ENCODE assay signal across 13 cellular contexts in genomic region chr2:47007826-47008225, GRCh38.
DNase-seq lines count a peak whose midpoint lies in the region; ATAC-seq, FAIRE-seq and TF ChIP-seq lines count a peak whose summit lies in the region.
"Had no signal": no experiment of that assay in that cellular context is flagged by ENCODE, and none has a peak within 500 bp of the region (broad histone marks: within the 10 kb centered on the region; RNA-seq: fewer than 3 reads in every experiment).

No MANE protein-coding gene starts in this region.

- no peak overlapping the region for H3K23ac ChIP-seq in trophoblast cell (ENCODE audit: low read length)

- CTCF ChIA-PET in HEK293 (lab: Yijun Ruan, JAX), result no interaction called here
- CTCF ChIA-PET in HepG2 (lab: Yijun Ruan, JAX; ENCODE audit: low intra/inter-chr PET ratio, low total read pairs), result no interaction called here

- peak overlapping the region in 4 of 5 experiments; percentile 37 to 83 (median 61) for H3K4me3 Mint-ChIP-seq in brain

- no peak overlapping the region for H3K18ac ChIP-seq in trophoblast cell (ENCODE audit: low read length)

- peaks cover 3% of the 10 kb centered on the region for H3K79me1 ChIP-seq in trophoblast cell (ENCODE audit: low read length)

- H4K12ac ChIP-seq in trophoblast cell (ENCODE audit: low read depth, low read length), result no peak overlapping the region

- H2BK120ac ChIP-seq in trophoblast cell (ENCODE audit: insufficient read depth, low read length, poor library complexity), result no peak overlapping the region

- no peaks in the 10 kb centered on the region for H3K9me3 Mint-ChIP-seq in brain

- H3K4ac ChIP-seq in trophoblast cell (ENCODE audit: low read depth, low read length), result no peak overlapping the region

- peaks cover 4% of the 10 kb centered on the region for H3K36me3 Mint-ChIP-seq in brain

- no peak overlapping the region for H2BK5ac ChIP-seq in trophoblast cell (ENCODE audit: low read depth, low read length, poor library complexity)

- peaks cover 0 to 21% of the 10 kb centered on the region in 2 experiments; a peak in 1 of 3 replicates for H3K36me3 ChIP-seq in HEK293 (ENCODE audit: control insufficient read depth in 2 of 2, insufficient read depth in 1 of 2, low read length in 2 of 2)
- H3K36me3 ChIP-seq in HepG2 (replicated peaks in 1 of 2; ENCODE audit: control insufficient read depth in 1 of 2, insufficient read depth in 2 of 2, low read length in 2 of 2), result peaks cover 14 to 29% of the 10 kb centered on the region in 2 experiments
- H3K36me3 ChIP-seq in skeletal muscle tissue (ENCODE audit: control insufficient read depth in 3 of 3, insufficient read depth in 3 of 3, low read length in 3 of 3), result peaks cover 14 to 24% (median 20%) of the 10 kb centered on the region in 3 donors
- H3K36me3 ChIP-seq in trophoblast cell (ENCODE audit: control insufficient read depth in 1 of 2, insufficient read depth in 2 of 2, low read length in 2 of 2), result peaks cover 45 to 49% of the 10 kb centered on the region in 2 experiments

- POLR2A ChIA-PET in HEK293 (lab: Yijun Ruan, JAX) (no interaction called here), HepG2 (lab: Yijun Ruan, JAX) (interaction anchor here (0.9 to 1.6 kb wide), 2 partner anchors 11 to 381 kb away, joined by 3 read pairs; no protein-coding TSS in a partner anchor)

- no peaks in the 10 kb centered on the region for H3K27me3 Mint-ChIP-seq in brain
- H3K27me3 Mint-ChIP-seq: progenitor cell of endocrine pancreas had no signal

- peak overlapping the region; percentile 95 to 100 (median 99) for H3K27ac Mint-ChIP-seq in brain
- H3K27ac Mint-ChIP-seq: progenitor cell of endocrine pancreas had no signal

- WGBS in HepG2 (ENCODE audit: low lambda C conversion rate), result 95% methylated on average over 5 of the region's 6 CpGs
- WGBS in trophoblast cell (ENCODE audit: extremely low coverage, insufficient coverage, insufficient read length), result no CpG with 5 or more reads among the region's 6 CpGs

- H2AK5ac ChIP-seq in trophoblast cell (ENCODE audit: low read length), result no peak overlapping the region

- no peak overlapping the region for H3K4me3 ChIP-seq in HEK293 (ENCODE audit: low read depth, low read length)
- H3K4me3 ChIP-seq in HepG2 (replicated peaks in 1 of 3; ENCODE audit: insufficient read depth in 1 of 3, low read depth in 2 of 3, low read length in 3 of 3), result no peak overlapping the region
- H3K4me3 ChIP-seq in skeletal muscle tissue (ENCODE audit: low read length in 3 of 3), result peak overlapping the region in 1 of 3 donors; percentile 45
- no peak overlapping the region for H3K4me3 ChIP-seq in trophoblast cell (ENCODE audit: low read depth, low read length)
- H3K4me3 ChIP-seq: GM12878 had no signal

- peaks cover 86% of the 10 kb centered on the region for H3K4me1 Mint-ChIP-seq in brain

- H3K4me1 ChIP-seq in HEK293 (ENCODE audit: control insufficient read depth, insufficient read depth, low read length) (no peaks in the 10 kb centered on the region), HepG2 (ENCODE audit: insufficient read depth, low read length) (peaks cover 28% of the 10 kb centered on the region), skeletal muscle tissue (ENCODE audit: control insufficient read depth in 3 of 3, insufficient read depth in 3 of 3, low read length in 3 of 3) (peaks cover 44 to 56% (median 52%) of the 10 kb centered on the region in 3 donors), trophoblast cell (ENCODE audit: control insufficient read depth in 1 of 2, insufficient read depth in 2 of 2, low read length in 2 of 2) (peaks cover 32 to 39% of the 10 kb centered on the region in 2 experiments)

- no peak overlapping the region for H3K14ac ChIP-seq in trophoblast cell (ENCODE audit: low read length)

- TF ChIP-seq POLR2A in HepG2 (IDR thresholded peaks at IDR 0.05; ENCODE audit: insufficient read depth in 1 of 2, low read depth in 2 of 2, low read length in 2 of 2), result no peak

- no peak overlapping the region for H2BK12ac ChIP-seq in trophoblast cell (ENCODE audit: low read length)

- no peaks in the 10 kb centered on the region for H4K20me1 ChIP-seq in HepG2 (ENCODE audit: insufficient read depth, low read length)

- no peak for FAIRE-seq in HepG2 (lab: Jason Lieb, UNC)
- FAIRE-seq: GM12878 had no signal

- no peak for TF ChIP-seq RAD21 in HepG2 (CRISPR knock-in tag; IDR thresholded peaks at IDR 0.05)

- no peak for DNase-seq in HepG2 (ENCODE audit: low spot score)
- no peak for DNase-seq in trophoblast cell
- DNase-seq in KG1 (lab: John Stamatoyannopoulos, UW), result no peak
- DNase-seq in midbrain (lab: John Stamatoyannopoulos, UW), result no peak
- DNase-seq: activated CD4-positive, alpha-beta T cell treated with anti-CD3 and anti-CD28 coated beads for 4 hours; activated effector memory CD4-positive, alpha-beta T cell treated with Interleukin-2 at 50 U/mL for 16 hours; DND-41 had no signal

- intact Hi-C loops in HepG2 (cut with micrococcal nuclease; ENCODE audit: unreplicated experiment), result no loop called here

- TF ChIP-seq CTCF in HEK293 (tag by site-specific recombination; IDR thresholded peaks at IDR 0.05) (no peak), brain (conservative IDR thresholded peaks at IDR 0.05) (no peak), HepG2 (CRISPR knock-in tag; IDR thresholded peaks at IDR 0.05) (no peak)

- no peak overlapping the region for H4K91ac ChIP-seq in trophoblast cell (ENCODE audit: low read depth, low read length)

- no peak for ATAC-seq in HepG2
- no peak for ATAC-seq in HG03571 (IDR thresholded peaks at IDR 0.05; ENCODE audit: unreplicated experiment)
- ATAC-seq: GM12878 had no signal

- no peaks in the 10 kb centered on the region for H3K9me3 ChIP-seq in HEK293 (ENCODE audit: control insufficient read depth, insufficient read depth, low read depth, low read length)
- no peaks in the 10 kb centered on the region for H3K9me3 ChIP-seq in HepG2 (ENCODE audit: low read length)
- H3K9me3 ChIP-seq in skeletal muscle tissue (ENCODE audit: control insufficient read depth in 3 of 3, low read length in 3 of 3), result no peaks in the 10 kb centered on the region
- no peaks in the 10 kb centered on the region for H3K9me3 ChIP-seq in trophoblast cell (ENCODE audit: insufficient read depth, low read depth, low read length)

- H3K27ac ChIP-seq in HEK293 (ENCODE audit: extremely low read depth, low read depth, low read length), result no peak overlapping the region
- H3K27ac ChIP-seq in HepG2 (ENCODE audit: extremely low read length, insufficient read depth, low read length), result peak overlapping the region; percentile 62
- H3K27ac ChIP-seq in skeletal muscle tissue (ENCODE audit: low read depth, low read length), result peak overlapping the region; percentile 79
- H3K27ac ChIP-seq in trophoblast cell (ENCODE audit: low read depth, low read length), result no peak overlapping the region

- in situ Hi-C loops in HepG2 (cut with HindIII; ENCODE audit: extremely low pct_ligation_motif_present, low pct_unique_long_range_greater_than_20kb), result no loop called here

- no peak for TF ChIP-seq EP300 in HepG2 (IDR thresholded peaks at IDR 0.05; ENCODE audit: low read depth in 2 of 2, low read length in 2 of 2)
- no peak for TF ChIP-seq EP300 in HepG2 (CRISPR knock-in tag; IDR thresholded peaks at IDR 0.05; ENCODE audit: borderline replicate concordance)

- H2AFZ ChIP-seq in HepG2 (ENCODE audit: low read length) (no peak overlapping the region), trophoblast cell (ENCODE audit: insufficient read depth, low read length, poor library complexity) (no peak overlapping the region)

- H3K9ac ChIP-seq in HepG2 (ENCODE audit: insufficient read depth, low read depth, low read length) (no peak overlapping the region), skeletal muscle tissue (ENCODE audit: low read depth in 1 of 3, low read length in 3 of 3) (peak overlapping the region; percentile 60 to 81 (median 73)), trophoblast cell (ENCODE audit: low read length) (no peak overlapping the region)

- BruUV-seq in HepG2 (replicated peaks; lab: Mats Ljungman, UMichigan), result no TSS peak

- H4K8ac ChIP-seq in trophoblast cell (ENCODE audit: low read depth, low read length), result no peak overlapping the region

- H3K79me2 ChIP-seq in HepG2 (ENCODE audit: insufficient read depth, low read length), result no peaks in the 10 kb centered on the region
- peaks cover 1% of the 10 kb centered on the region for H3K79me2 ChIP-seq in trophoblast cell (ENCODE audit: control insufficient read depth, insufficient read depth, low read length, poor library complexity)

- H3K4me2 ChIP-seq in HepG2 (ENCODE audit: low read depth, low read length), result no peak overlapping the region
- H3K4me2 ChIP-seq in trophoblast cell (ENCODE audit: low read length), result no peak overlapping the region

- H3K27me3 ChIP-seq in HepG2 (ENCODE audit: control insufficient read depth in 1 of 2, insufficient read depth in 2 of 2, low read length in 2 of 2) (no peaks in the 10 kb centered on the region), skeletal muscle tissue (ENCODE audit: control insufficient read depth in 3 of 3, insufficient read depth in 3 of 3, low read length in 3 of 3) (no peaks in the 10 kb centered on the region), trophoblast cell (ENCODE audit: insufficient read depth, low read length) (no peaks in the 10 kb centered on the region)

TF ChIP-seq in HEK293, 187 proteins besides CTCF, POLR2A, EP300 and RAD21:
- no peak for TF ChIP-seq ZNF521 (tag by site-specific recombination; IDR thresholded peaks at IDR 0.05)
- TF ChIP-seq ZIC2 (tag by site-specific recombination; IDR thresholded peaks at IDR 0.05), result 0 out of 2 replicates have a peak, but pooled peaks have one; percentile 20

TF ChIP-seq in HepG2, 621 proteins besides CTCF, POLR2A, EP300 and RAD21 (continues in another document):
- TF ChIP-seq ZNF670 (CRISPR knock-in tag; IDR thresholded peaks at IDR 0.05; ENCODE audit: borderline replicate concordance) (no peak), BORCS8-MEF2B (CRISPR knock-in tag; IDR thresholded peaks at IDR 0.05) (no peak), PLSCR1 (CRISPR knock-in tag; IDR thresholded peaks at IDR 0.05; ENCODE audit: borderline replicate concordance) (no peak)
- TF ChIP-seq, protein P1, sequence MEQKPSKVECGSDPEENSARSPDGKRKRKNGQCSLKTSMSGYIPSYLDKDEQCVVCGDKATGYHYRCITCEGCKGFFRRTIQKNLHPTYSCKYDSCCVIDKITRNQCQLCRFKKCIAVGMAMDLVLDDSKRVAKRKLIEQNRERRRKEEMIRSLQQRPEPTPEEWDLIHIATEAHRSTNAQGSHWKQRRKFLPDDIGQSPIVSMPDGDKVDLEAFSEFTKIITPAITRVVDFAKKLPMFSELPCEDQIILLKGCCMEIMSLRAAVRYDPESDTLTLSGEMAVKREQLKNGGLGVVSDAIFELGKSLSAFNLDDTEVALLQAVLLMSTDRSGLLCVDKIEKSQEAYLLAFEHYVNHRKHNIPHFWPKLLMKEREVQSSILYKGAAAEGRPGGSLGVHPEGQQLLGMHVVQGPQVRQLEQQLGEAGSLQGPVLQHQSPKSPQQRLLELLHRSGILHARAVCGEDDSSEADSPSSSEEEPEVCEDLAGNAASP (CRISPR knock-in tag; IDR thresholded peaks at IDR 0.05; ENCODE audit: borderline replicate concordance), result no peak

Comparison
In these comparisons a context has a peak if more than half of its experiments do, and no peak if none do; other contexts are left out.
1. H3K27ac ChIP-seq: peak in HepG2 (single experiment) and skeletal muscle tissue (single experiment); none in HEK293 (single experiment) and trophoblast cell (single experiment).
2. H3K9ac ChIP-seq: peak in skeletal muscle tissue (3 of 3); none in HepG2 (single experiment) and trophoblast cell (single experiment).